In the genomic region with DNA sequence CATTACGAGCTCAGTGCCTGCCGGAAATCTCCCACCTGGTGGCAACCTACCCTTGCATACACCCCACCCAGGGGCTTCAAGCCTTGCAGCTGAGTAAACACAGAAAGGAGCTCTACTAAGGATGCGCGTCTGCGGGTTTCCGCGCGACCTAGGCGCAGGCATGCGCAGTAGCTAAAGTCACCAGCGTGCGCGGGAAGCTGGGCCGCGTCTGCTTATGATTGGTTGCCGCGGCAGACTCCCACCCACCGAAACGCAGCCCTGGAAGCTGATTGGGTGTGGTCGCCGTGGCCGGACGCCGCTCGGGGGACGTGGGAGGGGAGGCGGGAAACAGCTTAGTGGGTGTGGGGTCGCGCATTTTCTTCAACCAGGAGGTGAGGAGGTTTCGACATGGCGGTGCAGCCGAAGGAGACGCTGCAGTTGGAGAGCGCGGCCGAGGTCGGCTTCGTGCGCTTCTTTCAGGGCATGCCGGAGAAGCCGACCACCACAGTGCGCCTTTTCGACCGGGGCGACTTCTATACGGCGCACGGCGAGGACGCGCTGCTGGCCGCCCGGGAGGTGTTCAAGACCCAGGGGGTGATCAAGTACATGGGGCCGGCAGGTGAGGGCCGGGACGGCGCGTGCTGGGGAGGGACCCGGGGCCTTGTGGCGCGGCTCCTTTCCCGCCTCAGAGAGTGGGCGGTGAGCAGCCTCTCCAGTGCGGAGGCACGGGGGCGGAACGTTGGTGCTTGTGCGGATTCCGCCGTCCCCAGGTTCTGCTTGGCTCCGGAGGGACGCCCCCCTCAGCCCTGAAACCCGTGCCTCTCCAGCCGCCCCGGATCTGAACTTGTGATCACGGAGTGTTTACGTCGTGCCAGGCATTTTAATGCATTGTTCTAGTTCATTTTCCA, we compare ENCODE assay signal across 8 cellular contexts. TPM values are rescaled to one million over a fixed set of nuclear protein-coding genes. Genes with fewer than 3 reads are reported as not detected.
DNase-seq lines count a peak whose midpoint lies in the region; ATAC-seq, FAIRE-seq and TF ChIP-seq lines count a peak whose summit lies in the region.

Gene MSH2, plus strand, starts transcription at position 352 of the 887 bp plus-strand sequence. Its CDS starts 36 bp downstream, at position 388.

- H3K4me1 Mint-ChIP-seq in activated T-helper 17 cell treated with anti-CD3 and anti-CD28 coated beads, Interleukin-2, amount 50 U/mL, for 72 hours: peaks cover 24% of the 10 kb centered on the region
- H3K4me1 Mint-ChIP-seq in naive thymus-derived CD8-positive, alpha-beta T cell: peaks cover 25 to 48% (median 45%) of the 10 kb centered on the region in 4 donors
- peaks cover 19 to 32% of the 10 kb centered on the region in 2 donors for H3K4me1 Mint-ChIP-seq in stimulated activated naive B cell treated with anti-CD40 and anti-IgM and Interleukin-4, amounts not matched to agents 10 μg/mL and 1 μg/mL and 100 μg/mL, for 72 hours

- no peaks in the 10 kb centered on the region for H3K36me3 ChIP-seq in Loucy (ENCODE audit: insufficient read depth, low read length)
- H3K36me3 ChIP-seq in RWPE2 (ENCODE audit: low read depth): peaks cover 25% of the 10 kb centered on the region

- peak; percentile 53 for FAIRE-seq in H54 (lab: Jason Lieb, UNC)

- peak within 1 kb of the TSS; percentile 92 for H3K9ac ChIP-seq in Loucy (ENCODE audit: low read depth, low read length, poor library complexity, severe bottlenecking)

- ATAC-seq in RWPE2 (ENCODE audit: low read depth): peak; percentile 92
- peak; percentile 95 for ATAC-seq in activated T-helper 17 cell treated with anti-CD3 and anti-CD28 coated beads, Interleukin-2, amount 50 U/mL, for 72 hours (replicated peaks)
- peak; percentile 92 for ATAC-seq in naive thymus-derived CD8-positive, alpha-beta T cell
- peak; percentile 95 to 97 for ATAC-seq in stimulated activated naive B cell treated with anti-CD40 and anti-IgM and Interleukin-4, amounts not matched to agents 10 μg/mL and 1 μg/mL and 100 μg/mL, for 72 hours (replicated peaks)

- H3K9me3 Mint-ChIP-seq in activated T-helper 17 cell treated with anti-CD3 and anti-CD28 coated beads, Interleukin-2, amount 50 U/mL, for 72 hours: no peaks in the 10 kb centered on the region
- no peaks in the 10 kb centered on the region for H3K9me3 Mint-ChIP-seq in naive thymus-derived CD8-positive, alpha-beta T cell
- peaks cover 1 to 8% of the 10 kb centered on the region in 2 donors for H3K9me3 Mint-ChIP-seq in stimulated activated naive B cell treated with anti-CD40 and anti-IgM and Interleukin-4, amounts not matched to agents 10 μg/mL and 1 μg/mL and 100 μg/mL, for 72 hours

- POLR2A ChIA-PET in naive thymus-derived CD8-positive, alpha-beta T cell (lab: Charles Lee): interaction anchor here (0.8 to 1.2 kb wide), 5 partner anchors 9 to 426 kb away, joined by 3 to 9 read pairs (median 3); partner anchors contain the start of gene MSH6

- H3K27ac ChIP-seq in RWPE2 (ENCODE audit: poor library complexity, severe bottlenecking): peak within 1 kb of the TSS; percentile 70

- DNase-seq in EL (peak; percentile 89), H54 (ENCODE audit: insufficient read length, low spot score) (peak; percentile 98), RWPE2 (ENCODE audit: low spot score) (peak; percentile 91), fibroblast of mammary gland (ENCODE audit: low read depth) (peak; percentile 88)
- DNase-seq in naive thymus-derived CD8-positive, alpha-beta T cell: peak; percentile 86 to 95 (median 90)
- peak; percentile 91 for DNase-seq in stimulated activated naive B cell treated with anti-CD40 and anti-IgM and Interleukin-4, amounts not matched to agents 10 μg/mL and 1 μg/mL and 100 μg/mL, for 72 hours

- H3K27me3 ChIP-seq in Loucy (ENCODE audit: insufficient read depth, low read length, poor library complexity, severe bottlenecking): no peaks in the 10 kb centered on the region
- H3K27me3 ChIP-seq in RWPE2 (ENCODE audit: insufficient read depth, poor library complexity, severe bottlenecking): no peaks in the 10 kb centered on the region

- TF ChIP-seq CTCF in Loucy (conservative IDR thresholded peaks at IDR 0.05; ENCODE audit: low read length): no peak
- TF ChIP-seq CTCF in RWPE2 (IDR thresholded peaks at IDR 0.05; ENCODE audit: poor library complexity, severe bottlenecking): no peak
- no peak for TF ChIP-seq CTCF in fibroblast of mammary gland (conservative IDR thresholded peaks at IDR 0.05; ENCODE audit: control insufficient read depth, insufficient read depth, low read depth, low read length)

- peak within 1 kb of the TSS; percentile 89 for H3K4me3 Mint-ChIP-seq in activated T-helper 17 cell treated with anti-CD3 and anti-CD28 coated beads, Interleukin-2, amount 50 U/mL, for 72 hours
- peak within 1 kb of the TSS; percentile 91 to 99 (median 96) for H3K4me3 Mint-ChIP-seq in naive thymus-derived CD8-positive, alpha-beta T cell
- peak within 1 kb of the TSS; percentile 96 to 98 for H3K4me3 Mint-ChIP-seq in stimulated activated naive B cell treated with anti-CD40 and anti-IgM and Interleukin-4, amounts not matched to agents 10 μg/mL and 1 μg/mL and 100 μg/mL, for 72 hours

- H4K20me1 ChIP-seq in Loucy (ENCODE audit: insufficient read depth, low read length, poor library complexity, severe bottlenecking): peaks cover 15% of the 10 kb centered on the region

- peak within 1 kb of the TSS; percentile 88 for H3K27ac Mint-ChIP-seq in activated T-helper 17 cell treated with anti-CD3 and anti-CD28 coated beads, Interleukin-2, amount 50 U/mL, for 72 hours
- H3K27ac Mint-ChIP-seq in naive thymus-derived CD8-positive, alpha-beta T cell: peak within 1 kb of the TSS; percentile 83 to 98 (median 95)
- H3K27ac Mint-ChIP-seq in stimulated activated naive B cell treated with anti-CD40 and anti-IgM and Interleukin-4, amounts not matched to agents 10 μg/mL and 1 μg/mL and 100 μg/mL, for 72 hours: peak within 1 kb of the TSS; percentile 96

- H3F3A ChIP-seq in Loucy (ENCODE audit: low read depth): no peaks in the 10 kb centered on the region

- H2AFZ ChIP-seq in Loucy (ENCODE audit: low read length): peak within 1 kb of the TSS; percentile 96

- H3K9me3 ChIP-seq in Loucy (ENCODE audit: insufficient read depth, low read depth, low read length) (peaks cover 2% of the 10 kb centered on the region; the same call in 1 of the 2 replicates), RWPE2 (ENCODE audit: severe bottlenecking) (no peaks in the 10 kb centered on the region)

- H3K4me1 ChIP-seq in Loucy (ENCODE audit: insufficient read depth, low read length, poor library complexity, severe bottlenecking): peaks cover 15% of the 10 kb centered on the region
- no peaks in the 10 kb centered on the region for H3K4me1 ChIP-seq in RWPE2 (ENCODE audit: insufficient read depth, poor library complexity, severe bottlenecking)

- H3K9me2 ChIP-seq in Loucy (replicated peaks; ENCODE audit: low read depth, low read length): no peaks in the 10 kb centered on the region

- H3K4me3 ChIP-seq in Loucy (ENCODE audit: low read length, poor library complexity, severe bottlenecking) (peak within 1 kb of the TSS; percentile 92), RWPE2 (ENCODE audit: severe bottlenecking) (peak within 1 kb of the TSS; percentile 77), fibroblast of mammary gland (ENCODE audit: control insufficient read depth, low read depth, low read length) (peak within 1 kb of the TSS; percentile 83)

- H3K4me2 ChIP-seq in Loucy (ENCODE audit: low read depth, low read length, poor library complexity, severe bottlenecking): peak within 1 kb of the TSS; percentile 96

- peaks cover 50% of the 10 kb centered on the region for H3K79me2 ChIP-seq in Loucy (ENCODE audit: insufficient read depth, low read length)

- H3K27me3 Mint-ChIP-seq in activated T-helper 17 cell treated with anti-CD3 and anti-CD28 coated beads, Interleukin-2, amount 50 U/mL, for 72 hours: no peaks in the 10 kb centered on the region
- H3K27me3 Mint-ChIP-seq in naive thymus-derived CD8-positive, alpha-beta T cell: no peaks in the 10 kb centered on the region
- no peaks in the 10 kb centered on the region for H3K27me3 Mint-ChIP-seq in stimulated activated naive B cell treated with anti-CD40 and anti-IgM and Interleukin-4, amounts not matched to agents 10 μg/mL and 1 μg/mL and 100 μg/mL, for 72 hours

- peak; percentile 67 for TF ChIP-seq POLR2A in H54 (IDR thresholded peaks at IDR 0.05; ENCODE audit: low read depth, low read length)

- H3K36me3 Mint-ChIP-seq in activated T-helper 17 cell treated with anti-CD3 and anti-CD28 coated beads, Interleukin-2, amount 50 U/mL, for 72 hours (ENCODE audit: low read depth): peaks cover 44% of the 10 kb centered on the region
- peaks cover 0 to 15% (median 12%) of the 10 kb centered on the region in 3 donors for H3K36me3 Mint-ChIP-seq in naive thymus-derived CD8-positive, alpha-beta T cell
- H3K36me3 Mint-ChIP-seq in stimulated activated naive B cell treated with anti-CD40 and anti-IgM and Interleukin-4, amounts not matched to agents 10 μg/mL and 1 μg/mL and 100 μg/mL, for 72 hours: peaks cover 22 to 35% of the 10 kb centered on the region in 2 donors

RNA-seq across cellular contexts. Expression of gene MSH2, which starts in this region (rescaled TPM):
- total RNA-seq in activated T-helper 17 cell treated with anti-CD3 and anti-CD28 coated beads, Interleukin-2, amount 50 U/mL, for 72 hours: 10 to 100 TPM; 45.9 to 58.0 TPM
- 10 to 100 TPM; 43.0 to 44.7 TPM for total RNA-seq in naive thymus-derived CD8-positive, alpha-beta T cell
- 10 to 100 TPM; 35.3 to 46.2 (median 40.6) TPM for polyA plus RNA-seq in naive thymus-derived CD8-positive, alpha-beta T cell

Comparison
In these comparisons a context has a peak if more than half of its experiments do, and no peak if none do; other contexts are left out.
1. Peak in every context shown above with its lines: DNase-seq, ATAC-seq, H3K4me3 ChIP-seq and H3K27ac ChIP-seq.